20 cellular contexts compared by ENCODE assay signal in genomic region chr21:42423685-42424084, GRCh38. TPM values are rescaled to one million over a fixed set of nuclear protein-coding genes. Genes with fewer than 3 reads are reported as not detected.
DNase-seq lines count a peak whose midpoint lies in the region; ATAC-seq and TF ChIP-seq lines count a peak whose summit lies in the region.
"Had no signal": no experiment of that assay in that cellular context is flagged by ENCODE, and none has a peak within 500 bp of the region (broad histone marks: within the 10 kb centered on the region; RNA-seq: fewer than 3 reads in every experiment).

No MANE protein-coding gene starts in this region.

- peaks cover 33% of the 10 kb centered on the region for H3K36me3 Mint-ChIP-seq in CD4-positive, alpha-beta T cell (ENCODE audit: low read depth)
- H3K36me3 Mint-ChIP-seq in activated naive CD8-positive, alpha-beta T cell treated with anti-CD3 and anti-CD28 coated beads, Interleukin-2, amount 50 U/mL, for 24 hours (ENCODE audit: low read depth): peaks cover 83% of the 10 kb centered on the region

- no peak overlapping the region for H3K4me3 ChIP-seq in BLaER1
- H3K4me3 ChIP-seq: GM23338, MG63, psoas muscle, skin epidermis, uterus had no signal

- H3K27ac ChIP-seq in BLaER1: peak overlapping the region; percentile 88
- H3K27ac ChIP-seq in CD4-positive, alpha-beta T cell (ENCODE audit: low read depth, low read length): peak overlapping the region; percentile 90
- H3K27ac ChIP-seq: psoas muscle, uterus, VCaP had no signal

- intact Hi-C loops in CD4-positive, alpha-beta T cell (cut with DNase I, micrococcal nuclease): loop anchor here (2.0 to 10.0 kb wide), 2 partner anchors 17 to 49 kb away; no protein-coding TSS in a partner anchor

- H3K4me1 Mint-ChIP-seq in CD4-positive, alpha-beta T cell (ENCODE audit: low read depth): peaks cover 87% of the 10 kb centered on the region
- H3K4me1 Mint-ChIP-seq in activated naive CD8-positive, alpha-beta T cell treated with anti-CD3 and anti-CD28 coated beads, Interleukin-2, amount 50 U/mL, for 24 hours: peaks cover 87% of the 10 kb centered on the region
- H3K4me1 Mint-ChIP-seq: GM23338 had no signal

- no peaks in the 10 kb centered on the region for H3K27me3 Mint-ChIP-seq in CD4-positive, alpha-beta T cell
- peaks cover 3% of the 10 kb centered on the region for H3K27me3 Mint-ChIP-seq in activated naive CD8-positive, alpha-beta T cell treated with anti-CD3 and anti-CD28 coated beads, Interleukin-2, amount 50 U/mL, for 24 hours

- peak overlapping the region; percentile 85 for H3K27ac Mint-ChIP-seq in CD4-positive, alpha-beta T cell
- H3K27ac Mint-ChIP-seq in activated naive CD8-positive, alpha-beta T cell treated with anti-CD3 and anti-CD28 coated beads, Interleukin-2, amount 50 U/mL, for 24 hours: peak overlapping the region; percentile 89
- H3K27ac Mint-ChIP-seq: GM23338 had no signal

- POLR2A ChIA-PET in CD4-positive, alpha-beta T cell (lab: Charles Lee): interaction anchor here (0.8 to 12.8 kb wide), 8 partner anchors 10 to 90 kb away, joined by 3 to 208 read pairs (median 6); partner anchors contain the start of gene UBASH3A

- H3K36me3 ChIP-seq in BLaER1: no peaks in the 10 kb centered on the region
- H3K36me3 ChIP-seq: MG63, uterus had no signal

- no peaks in the 10 kb centered on the region for H4K20me1 ChIP-seq in BLaER1

- no peaks in the 10 kb centered on the region for H3K27me3 ChIP-seq in BLaER1
- H3K27me3 ChIP-seq in CD4-positive, alpha-beta T cell (ENCODE audit: control insufficient read depth, insufficient read depth, low read length): no peaks in the 10 kb centered on the region
- H3K27me3 ChIP-seq: uterus had no signal

- H3K4me3 Mint-ChIP-seq in CD4-positive, alpha-beta T cell: peak overlapping the region; percentile 47
- peak overlapping the region; percentile 63 for H3K4me3 Mint-ChIP-seq in activated naive CD8-positive, alpha-beta T cell treated with anti-CD3 and anti-CD28 coated beads, Interleukin-2, amount 50 U/mL, for 24 hours
- H3K4me3 Mint-ChIP-seq: GM23338 had no signal

- DNase-seq in CD4-positive, alpha-beta T cell: no peak
- DNase-seq in activated naive CD8-positive, alpha-beta T cell treated with anti-CD3 and anti-CD28 coated beads, Interleukin-2, amount 50 U/mL, for 24 hours: no peak
- no peak for DNase-seq in NCI-H1436 treated with DMSO at 0.1 percent for 48 hours (lab: John Stamatoyannopoulos, UW)
- DNase-seq in effector CD4-positive, alpha-beta T cell: no peak
- DNase-seq: dermis blood vessel endothelial cell, MG63, midbrain, NCI-H1694, psoas muscle, substantia nigra, SW 1271, uterus had no signal

- H3K9ac ChIP-seq in BLaER1: peak overlapping the region; percentile 68; the same call in 1 of the 2 replicates

- no peaks in the 10 kb centered on the region for H3K9me3 Mint-ChIP-seq in CD4-positive, alpha-beta T cell
- peaks cover 10% of the 10 kb centered on the region for H3K9me3 Mint-ChIP-seq in activated naive CD8-positive, alpha-beta T cell treated with anti-CD3 and anti-CD28 coated beads, Interleukin-2, amount 50 U/mL, for 24 hours

- peaks cover 70% of the 10 kb centered on the region for H3K4me1 ChIP-seq in BLaER1
- H3K4me1 ChIP-seq: psoas muscle, uterus had no signal

- TF ChIP-seq CTCF in CD4-positive, alpha-beta T cell (IDR thresholded peaks at IDR 0.05): no peak

- CTCF ChIA-PET in CD4-positive, alpha-beta T cell (lab: Charles Lee): interaction anchor here (1.4 to 2.1 kb wide), 2 partner anchors 15 to 26 kb away, joined by 3 to 8 read pairs; no protein-coding TSS in a partner anchor

- peaks cover 25% of the 10 kb centered on the region for H3K9me3 ChIP-seq in BLaER1
- H3K9me3 ChIP-seq in CD4-positive, alpha-beta T cell (ENCODE audit: control insufficient read depth, low read length): no peaks in the 10 kb centered on the region
- H3K9me3 ChIP-seq: MG63, psoas muscle had no signal

- no peak for ATAC-seq in CD4-positive, alpha-beta T cell (ENCODE audit: poor library complexity)
- ATAC-seq in HG03520 (IDR thresholded peaks at IDR 0.05; ENCODE audit: unreplicated experiment) (peak; percentile 16), HG03159 (IDR thresholded peaks at IDR 0.05; ENCODE audit: unreplicated experiment) (no peak)
- no peak for ATAC-seq in activated naive CD8-positive, alpha-beta T cell treated with anti-CD3 and anti-CD28 coated beads, Interleukin-2, amount 50 U/mL, for 24 hours
- ATAC-seq: psoas muscle had no signal

- H3K4me2 ChIP-seq in BLaER1: peak overlapping the region; percentile 97
- H3K4me2 ChIP-seq: GM23338 had no signal

RNA-seq across cellular contexts. Expression of gene UBASH3A, which starts 20.0 kb away (rescaled TPM):
- 10 to 100 TPM; 59.7 to 60.8 TPM for total RNA-seq in CD4-positive, alpha-beta T cell
- total RNA-seq: dermis blood vessel endothelial cell, epithelial cell of proximal tubule, frontal cortex, GM23338 had no signal

RNA-seq across cellular contexts. Expression of gene TMPRSS3, which starts 27.8 kb away (rescaled TPM):
- total RNA-seq in CD4-positive, alpha-beta T cell: 1 to 10 TPM; 1.5 TPM
- total RNA-seq: dermis blood vessel endothelial cell, frontal cortex had no signal

RNA-seq across cellular contexts. Expression of gene TFF1, which starts 57.4 kb away (rescaled TPM):
- not detected for total RNA-seq in CD4-positive, alpha-beta T cell
- total RNA-seq: dermis blood vessel endothelial cell, epithelial cell of proximal tubule, frontal cortex, GM23338, psoas muscle, uterus had no signal
